9 cellular contexts compared by ENCODE assay signal in the genomic region with DNA sequence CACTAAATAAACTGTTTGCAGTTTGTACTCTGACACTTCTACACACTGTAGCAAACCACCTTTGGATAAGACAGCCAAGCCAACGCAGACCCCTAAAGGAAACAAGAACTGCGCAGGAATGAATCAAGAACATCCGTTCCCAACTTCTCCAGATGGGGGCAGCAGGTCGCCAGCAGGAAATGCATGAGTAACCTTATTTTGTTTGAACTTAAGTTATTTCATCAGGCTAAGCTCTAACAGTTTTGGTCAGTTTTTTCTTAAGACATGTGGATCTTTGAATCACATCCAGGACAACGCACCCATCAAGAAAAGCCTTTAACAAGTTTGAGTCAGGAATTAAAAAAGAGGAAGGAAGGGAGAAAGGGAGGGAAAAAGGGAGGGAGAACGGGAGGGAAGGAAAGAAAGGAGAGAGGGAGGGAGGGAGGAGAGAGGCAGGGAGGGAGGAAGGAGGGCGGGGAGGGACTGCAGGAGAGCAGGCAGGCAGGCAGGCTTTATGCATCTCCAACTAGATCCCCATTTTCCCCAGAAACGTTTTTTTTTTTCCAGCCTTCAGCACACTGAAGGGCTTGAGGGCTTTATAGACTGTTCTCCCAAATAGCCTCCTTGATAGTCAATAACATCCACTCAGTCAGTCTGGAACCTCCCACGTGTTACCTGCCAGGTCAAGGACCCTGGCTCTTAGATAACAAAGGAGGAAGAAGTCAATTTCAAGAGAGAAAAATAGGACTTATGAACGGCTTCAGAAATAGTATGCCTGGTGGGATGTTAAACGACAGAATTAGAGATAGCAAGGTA. TPM values are rescaled to one million over a fixed set of nuclear protein-coding genes. Genes with fewer than 3 reads are reported as not detected.
DNase-seq lines count a peak whose midpoint lies in the region; ATAC-seq, FAIRE-seq and TF ChIP-seq lines count a peak whose summit lies in the region.
"Had no signal": no experiment of that assay in that cellular context is flagged by ENCODE, and none has a peak within 500 bp of the region (broad histone marks: within the 10 kb centered on the region; RNA-seq: fewer than 3 reads in every experiment).

No MANE protein-coding gene starts in this region.

- FAIRE-seq in HTR-8/SVneo (lab: Jason Lieb, UNC), result no peak

- peak overlapping the region; percentile 15 for H3K4me3 ChIP-seq in CD8-positive, alpha-beta memory T cell (ENCODE audit: low read length)
- H3K4me3 ChIP-seq in OCI-LY7 (ENCODE audit: low read depth, low read length, poor library complexity, severe bottlenecking) (peak overlapping the region; percentile 6), esophagus (ENCODE audit: low read depth in 1 of 2, low read length in 2 of 2) (no peak overlapping the region), muscle layer of duodenum (ENCODE audit: low read depth in 1 of 2, low read length in 2 of 2) (peak overlapping the region; percentile 41 to 54)

- CTCF ChIA-PET in CD8-positive, alpha-beta memory T cell (lab: Charles Lee), result interaction anchor here (0.6 to 3.0 kb wide), 23 partner anchors 8 to 1503 kb away, joined by 3 to 20 read pairs (median 4); a partner anchor contains a TSS
- CTCF ChIA-PET in OCI-LY7 (lab: Charles Lee; ENCODE audit: unreplicated experiment), result interaction anchor here (0.9 to 2.0 kb wide), 3 partner anchors 23 to 109 kb away, joined by 3 to 9 read pairs (median 3); no protein-coding TSS in a partner anchor

- peaks cover 9% of the 10 kb centered on the region for H3K4me1 ChIP-seq in CD8-positive, alpha-beta memory T cell (ENCODE audit: insufficient read depth, low read length)
- peaks cover 10% of the 10 kb centered on the region for H3K4me1 ChIP-seq in OCI-LY7 (ENCODE audit: insufficient read depth, low read length, poor library complexity, severe bottlenecking)
- no peaks in the 10 kb centered on the region for H3K4me1 ChIP-seq in esophagus (ENCODE audit: control insufficient read depth in 2 of 2, insufficient read depth in 2 of 2, low read length in 1 of 2)
- H3K4me1 ChIP-seq in muscle layer of duodenum (ENCODE audit: control insufficient read depth in 1 of 2, insufficient read depth in 2 of 2, low read length in 2 of 2), result peaks cover 4 to 8% of the 10 kb centered on the region in 2 donors

- H4K20me1 ChIP-seq in OCI-LY7 (ENCODE audit: insufficient read depth, low read length), result no peaks in the 10 kb centered on the region

- peak overlapping the region; percentile 58; the same call in 1 of the 2 replicates for H2AFZ ChIP-seq in OCI-LY7 (ENCODE audit: low read length)

- no peaks in the 10 kb centered on the region for H3K9me3 Mint-ChIP-seq in CD8-positive, alpha-beta memory T cell

- H3K27me3 Mint-ChIP-seq in CD8-positive, alpha-beta memory T cell, result peaks cover 5 to 8% of the 10 kb centered on the region in 2 donors

- H3K79me2 ChIP-seq in OCI-LY7 (ENCODE audit: insufficient read depth, low read depth, low read length), result no peaks in the 10 kb centered on the region

- no TSS peak for BruUV-seq in OCI-LY7 (replicated peaks; lab: Mats Ljungman, UMichigan)

- H3K9me2 ChIP-seq in OCI-LY7 (ENCODE audit: insufficient read depth, low read length), result no peaks in the 10 kb centered on the region

- intact Hi-C loops in OCI-LY7 (cut with micrococcal nuclease; ENCODE audit: unreplicated experiment), result loop anchor here (1.0 to 5.0 kb wide), 4 partner anchors 109 to 597 kb away; no protein-coding TSS in a partner anchor

- no peak for ATAC-seq in HG02759 (IDR thresholded peaks at IDR 0.05; ENCODE audit: unreplicated experiment)

- peak overlapping the region in 6 of 7 donors; percentile 38 to 79 (median 68) for H3K4me3 Mint-ChIP-seq in CD8-positive, alpha-beta memory T cell

- no peaks in the 10 kb centered on the region for H3K27me3 ChIP-seq in CD8-positive, alpha-beta memory T cell (ENCODE audit: insufficient read depth, low read length, poor library complexity, severe bottlenecking)
- H3K27me3 ChIP-seq in esophagus (ENCODE audit: control insufficient read depth in 1 of 2, insufficient read depth in 2 of 2, low read length in 2 of 2) (no peaks in the 10 kb centered on the region), muscle layer of duodenum (ENCODE audit: low read depth, low read length) (no peaks in the 10 kb centered on the region)

- peak; percentile 12 to 71 (median 33) for DNase-seq in CD8-positive, alpha-beta memory T cell
- DNase-seq in HTR-8/SVneo (ENCODE audit: insufficient read length, low spot score) (peak; percentile 49), OCI-LY7 (ENCODE audit: low spot score) (peak; percentile 81), activated T-cell treated with anti-CD3 and anti-CD28 coated beads for 48 hours (ENCODE audit: low read depth) (peak; percentile 57)
- DNase-seq in stimulated activated CD8-positive, alpha-beta memory T cell treated with anti-CD3 and anti-CD28 coated beads, Interleukin-7, amount 100 ng/mL, for 1 hour (ENCODE audit: low read depth in 2 of 2), result peak; percentile 24 to 43

- H3K36me3 Mint-ChIP-seq in CD8-positive, alpha-beta memory T cell, result no peaks in the 10 kb centered on the region

- peak; percentile 81 for TF ChIP-seq CTCF in OCI-LY7 (conservative IDR thresholded peaks at IDR 0.05; ENCODE audit: low read length)

- H3K9me3 ChIP-seq in CD8-positive, alpha-beta memory T cell (ENCODE audit: low read length), result no peaks in the 10 kb centered on the region
- H3K9me3 ChIP-seq in OCI-LY7 (ENCODE audit: low read length) (no peaks in the 10 kb centered on the region), esophagus (ENCODE audit: control insufficient read depth in 2 of 2, insufficient read depth in 1 of 2, low read depth in 1 of 2, low read length in 1 of 2) (no peaks in the 10 kb centered on the region), muscle layer of duodenum (ENCODE audit: control insufficient read depth in 1 of 2, low read length in 2 of 2) (no peaks in the 10 kb centered on the region)

- 5 to 6% methylated on average over 11 of the region's 11 CpGs for WGBS in esophagus, 2 donors

- no peak overlapping the region for H3K27ac ChIP-seq in CD8-positive, alpha-beta memory T cell (ENCODE audit: low read depth, low read length)
- H3K27ac ChIP-seq in OCI-LY7 (ENCODE audit: low read depth, low read length, poor library complexity, severe bottlenecking), result no peak overlapping the region
- H3K27ac ChIP-seq in esophagus (ENCODE audit: low read depth in 2 of 2, low read length in 1 of 2), result peak overlapping the region; percentile 52 to 68
- peak overlapping the region; percentile 55 for H3K27ac ChIP-seq in muscle layer of duodenum (ENCODE audit: low read length)

- H3K36me3 ChIP-seq in CD8-positive, alpha-beta memory T cell (ENCODE audit: insufficient read depth, low read length), result no peaks in the 10 kb centered on the region
- H3K36me3 ChIP-seq in OCI-LY7 (ENCODE audit: insufficient read depth, low read length), result no peaks in the 10 kb centered on the region
- no peaks in the 10 kb centered on the region for H3K36me3 ChIP-seq in esophagus (ENCODE audit: control insufficient read depth in 2 of 2, insufficient read depth in 2 of 2, low read length in 1 of 2)
- H3K36me3 ChIP-seq in muscle layer of duodenum (ENCODE audit: control insufficient read depth in 1 of 2, insufficient read depth in 2 of 2, low read length in 2 of 2), result no peaks in the 10 kb centered on the region

- H3K4me1 Mint-ChIP-seq in CD8-positive, alpha-beta memory T cell, result peaks cover 8 to 11% (median 9%) of the 10 kb centered on the region in 3 donors

- peak overlapping the region; percentile 45 for H3K4me2 ChIP-seq in OCI-LY7 (ENCODE audit: low read length)

- POLR2A ChIA-PET in CD8-positive, alpha-beta memory T cell (lab: Charles Lee), result interaction anchor here (1.0 kb wide), 1 partner anchor 149 kb away, joined by 5 read pairs; a partner anchor contains a TSS
- POLR2A ChIA-PET in OCI-LY7 (lab: Charles Lee), result interaction anchor here (0.5 to 1.8 kb wide), 10 partner anchors 10 to 914 kb away, joined by 3 to 17 read pairs (median 3); no protein-coding TSS in a partner anchor

- H3K27ac Mint-ChIP-seq in CD8-positive, alpha-beta memory T cell, result peak overlapping the region in 1 of 8 donors; percentile 16

RNA-seq across cellular contexts. Expression of a gene that starts 22.2 kb away (rescaled TPM):
- total RNA-seq in CD8-positive, alpha-beta memory T cell, result not detected
- not detected for polyA plus RNA-seq in CD8-positive, alpha-beta memory T cell
- total RNA-seq in OCI-LY7 (2014; rRNA removed; shearing (Covaris generic)), result not detected in 2 replicates
- total RNA-seq in OCI-LY7 (2022), result not detected in 2 replicates
- polyA plus RNA-seq in esophagus, result under 1 TPM; 0.10 to 0.16 TPM
- total RNA-seq: activated CD8-positive, alpha-beta memory T cell treated with anti-CD3 and anti-CD28 coated beads for 36 hours had no signal

Comparison
In these comparisons a context has a peak if more than half of its experiments do, and no peak if none do; other contexts are left out.
1. H3K27ac ChIP-seq: peak in esophagus (2 of 2) and muscle layer of duodenum (single experiment); none in CD8-positive, alpha-beta memory T cell (single experiment) and OCI-LY7 (single experiment).
2. H3K4me3 ChIP-seq: peak in CD8-positive, alpha-beta memory T cell (single experiment), OCI-LY7 (single experiment) and muscle layer of duodenum (2 of 2); none in esophagus (0 of 2).
3. Peak in every context shown above with its lines, with median percentiles within 50 percentile points of each other: DNase-seq.